Comparison of ENCODE assay signal across 8 cellular contexts in genomic region chr1:209354111-209354839, GRCh38.
DNase-seq lines count a peak whose midpoint lies in the region; ATAC-seq and TF ChIP-seq lines count a peak whose summit lies in the region.

No MANE protein-coding gene starts in this region.

- H3K27me3 ChIP-seq in left ventricle myocardium inferior (ENCODE audit: low read depth), result peaks cover 6% of the 10 kb centered on the region

- DNase-seq in GM03348 (ENCODE audit: low spot score) (peak; percentile 89), NCI-H1092 (lab: John Stamatoyannopoulos, UW) (peak; percentile 85), SK-N-MC (ENCODE audit: low read depth, low spot score) (peak; percentile 90), amniotic epithelial cell (ENCODE audit: low read depth) (peak; percentile 97), left ventricle myocardium inferior (peak; percentile 58), retinal pigment epithelial cell (ENCODE audit: low read depth) (peak; percentile 73)

- H3K4me3 ChIP-seq in SK-N-MC (0 out of 2 replicates have a peak overlapping the region, but pooled peaks have one; percentile 39), left ventricle myocardium inferior (no peak overlapping the region), retinal pigment epithelial cell (ENCODE audit: low read length) (no peak overlapping the region)

- H3K9me3 ChIP-seq in SK-N-MC (ENCODE audit: low read depth, low read length) (no peaks in the 10 kb centered on the region), left ventricle myocardium inferior (replicated peaks) (no peaks in the 10 kb centered on the region)

- H3K27ac ChIP-seq in SK-N-MC, result no peak overlapping the region; the same call in 1 of the 2 replicates
- no peak overlapping the region for H3K27ac ChIP-seq in left ventricle myocardium inferior (replicated peaks)

- H3K36me3 ChIP-seq in SK-N-MC (ENCODE audit: insufficient read depth, low read length) (no peaks in the 10 kb centered on the region), left ventricle myocardium inferior (no peaks in the 10 kb centered on the region)

- intact Hi-C loops in left ventricle myocardium inferior (cut with micrococcal nuclease), result no loop called here

- ATAC-seq in HG02610 (IDR thresholded peaks at IDR 0.05; ENCODE audit: unreplicated experiment) (peak; percentile 74), GM21528 (IDR thresholded peaks at IDR 0.05; ENCODE audit: low FRiP score, unreplicated experiment) (no peak)

- no peak overlapping the region for H3K9ac ChIP-seq in SK-N-MC (ENCODE audit: insufficient read length)

- H3K4me1 ChIP-seq in left ventricle myocardium inferior, result peaks cover 9% of the 10 kb centered on the region

- TF ChIP-seq CTCF in left ventricle myocardium inferior (IDR thresholded peaks at IDR 0.05; ENCODE audit: borderline replicate concordance) (peak; percentile 88), retinal pigment epithelial cell (conservative IDR thresholded peaks at IDR 0.05; ENCODE audit: low read depth, low read length) (peak; percentile 93)
